Comparison of ENCODE assay signal across 8 cellular contexts in the genomic region with DNA sequence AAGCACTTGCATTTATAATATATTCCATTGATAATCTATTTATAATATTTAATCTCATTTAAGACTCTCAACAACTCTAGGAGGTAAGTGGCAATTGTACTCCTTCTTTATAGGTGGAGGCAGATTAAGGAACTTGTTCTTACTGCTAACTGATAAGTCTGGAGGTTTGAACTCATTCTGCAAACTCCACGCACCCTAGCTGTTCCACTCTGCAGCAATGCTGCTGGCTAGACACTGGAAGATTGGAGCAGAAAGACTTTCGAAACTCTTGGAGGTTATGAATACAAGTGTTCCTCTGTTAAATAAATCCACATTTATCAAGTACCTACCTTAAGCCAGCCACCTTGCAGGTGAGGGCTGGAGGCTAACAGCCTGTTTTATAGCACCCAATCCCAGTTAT. TPM values are rescaled to one million over a fixed set of nuclear protein-coding genes. Genes with fewer than 3 reads are reported as not detected.
DNase-seq lines count a peak whose midpoint lies in the region; ATAC-seq and TF ChIP-seq lines count a peak whose summit lies in the region.

No MANE protein-coding gene starts in this region.

- no peaks in the 10 kb centered on the region for H3K36me3 ChIP-seq in CD8-positive, alpha-beta T cell (ENCODE audit: insufficient read depth, low read length)
- H3K36me3 ChIP-seq in HUES6 (ENCODE audit: control insufficient read depth, insufficient read depth, low read length) (no peaks in the 10 kb centered on the region), liver (ENCODE audit: control insufficient read depth in 4 of 4, insufficient read depth in 3 of 4, low read depth in 1 of 4, low read length in 3 of 4) (no peaks in the 10 kb centered on the region), upper lobe of left lung (no peaks in the 10 kb centered on the region)

- no peak for TF ChIP-seq CTCF in CD8-positive, alpha-beta T cell (IDR thresholded peaks at IDR 0.05)
- TF ChIP-seq CTCF in liver (IDR thresholded peaks at IDR 0.05; ENCODE audit: low read depth, low read length, missing input control) (no peak), upper lobe of left lung (IDR thresholded peaks at IDR 0.05) (no peak)

- no peaks in the 10 kb centered on the region for H3K9me3 ChIP-seq in CD8-positive, alpha-beta T cell (ENCODE audit: low read length)
- H3K9me3 ChIP-seq in HUES6 (ENCODE audit: control insufficient read depth, insufficient read depth, low read depth, low read length) (no peaks in the 10 kb centered on the region), liver (ENCODE audit: control insufficient read depth in 4 of 4, low read length in 3 of 4) (no peaks in the 10 kb centered on the region), upper lobe of left lung (no peaks in the 10 kb centered on the region)

- no peaks in the 10 kb centered on the region for H3K27me3 ChIP-seq in CD8-positive, alpha-beta T cell (ENCODE audit: insufficient read depth, low read length)
- H3K27me3 ChIP-seq in HUES6 (ENCODE audit: control insufficient read depth, insufficient read depth, low read length) (no peaks in the 10 kb centered on the region), liver (ENCODE audit: control insufficient read depth in 4 of 4, insufficient read depth in 4 of 4, low read length in 3 of 4) (no peaks in the 10 kb centered on the region), upper lobe of left lung (no peaks in the 10 kb centered on the region)

- no peak overlapping the region for H3K27ac ChIP-seq in CD8-positive, alpha-beta T cell (ENCODE audit: low read depth, low read length)
- no peak overlapping the region for H3K27ac ChIP-seq in HUES6 (ENCODE audit: low read depth, low read length)
- no peak overlapping the region for H3K27ac ChIP-seq in liver (ENCODE audit: low read depth in 1 of 2, low read length in 2 of 2)
- peak overlapping the region; percentile 93 to 97 (median 96) for H3K27ac ChIP-seq in upper lobe of left lung

- POLR2A ChIA-PET in CD8-positive, alpha-beta T cell (lab: Charles Lee): interaction anchor here (0.8 to 2.2 kb wide), 4 partner anchors 9 to 112 kb away, joined by 3 to 6 read pairs (median 4); no protein-coding TSS in a partner anchor

- no peak for TF ChIP-seq RAD21 in liver (IDR thresholded peaks at IDR 0.05)

- ATAC-seq in CD8-positive, alpha-beta T cell: no peak
- no peak for ATAC-seq in upper lobe of left lung (ENCODE audit: low FRiP score in 2 of 2)

- no peak for TF ChIP-seq EP300 in upper lobe of left lung (IDR thresholded peaks at IDR 0.05)

- intact Hi-C loops in CD8-positive, alpha-beta T cell (cut with DNase I, micrococcal nuclease): loop anchor here in 1 of 2 experiments (2.0 kb wide), 2 partner anchors 17 to 113 kb away; no protein-coding TSS in a partner anchor

- no peaks in the 10 kb centered on the region for H3K27me3 Mint-ChIP-seq in CD8-positive, alpha-beta T cell (ENCODE audit: low read depth)
- H3K27me3 Mint-ChIP-seq in activated naive CD8-positive, alpha-beta T cell: no peaks in the 10 kb centered on the region

- no peaks in the 10 kb centered on the region for H3K9me3 Mint-ChIP-seq in CD8-positive, alpha-beta T cell
- no peaks in the 10 kb centered on the region for H3K9me3 Mint-ChIP-seq in activated naive CD8-positive, alpha-beta T cell (ENCODE audit: low read depth)

- no peak for TF ChIP-seq POLR2A in upper lobe of left lung (IDR thresholded peaks at IDR 0.05)

- DNase-seq in CD8-positive, alpha-beta T cell: no peak
- no peak for DNase-seq in upper lobe of left lung
- DNase-seq in stimulated activated CD4-positive, alpha-beta T cell treated with anti-CD3 and anti-CD28 coated beads, Interleukin-4, amount 100 ng/mL, for 1 hour: no peak
- DNase-seq in activated gamma-delta T cell treated with Interleukin-2 at 50 U/mL for 16 hours: no peak
- DNase-seq in retina: no peak

- CTCF ChIA-PET in CD8-positive, alpha-beta T cell (lab: Charles Lee): interaction anchor here (1.1 to 1.6 kb wide), 2 partner anchors 9 to 14 kb away, joined by 4 to 5 read pairs; no protein-coding TSS in a partner anchor

- H3K4me3 Mint-ChIP-seq in CD8-positive, alpha-beta T cell: peak overlapping the region; percentile 95
- H3K4me3 Mint-ChIP-seq in activated naive CD8-positive, alpha-beta T cell: peak overlapping the region; percentile 98

- peak overlapping the region; percentile 97 for H3K27ac Mint-ChIP-seq in CD8-positive, alpha-beta T cell
- H3K27ac Mint-ChIP-seq in activated naive CD8-positive, alpha-beta T cell: peak overlapping the region; percentile 64

- peaks cover 30% of the 10 kb centered on the region for H3K4me1 ChIP-seq in CD8-positive, alpha-beta T cell (ENCODE audit: insufficient read depth, low read length)
- H3K4me1 ChIP-seq in HUES6 (ENCODE audit: control insufficient read depth, insufficient read depth, low read length) (peaks cover 16% of the 10 kb centered on the region), liver (ENCODE audit: control insufficient read depth in 4 of 4, insufficient read depth in 4 of 4, low read length in 3 of 4) (peaks cover 1 to 17% (median 9%) of the 10 kb centered on the region in 4 donors), upper lobe of left lung (peaks cover 10 to 37% (median 20%) of the 10 kb centered on the region in 4 donors)

- no peak overlapping the region for H3K9ac ChIP-seq in HUES6 (ENCODE audit: low read length)
- peak overlapping the region; percentile 36 to 93 for H3K9ac ChIP-seq in liver (ENCODE audit: low read depth in 1 of 2, low read length in 2 of 2)

- no peak overlapping the region for H3K4me3 ChIP-seq in CD8-positive, alpha-beta T cell (ENCODE audit: low read depth, low read length)
- H3K4me3 ChIP-seq in HUES6 (ENCODE audit: low read depth, low read length) (peak overlapping the region; percentile 99), liver (ENCODE audit: low read depth in 1 of 3, low read length in 3 of 3) (peak overlapping the region; percentile 32 to 95 (median 95)), upper lobe of left lung (peak overlapping the region; percentile 80 to 99 (median 94))

- peaks cover 38% of the 10 kb centered on the region for H3K4me1 Mint-ChIP-seq in CD8-positive, alpha-beta T cell (ENCODE audit: low read depth)
- peaks cover 40% of the 10 kb centered on the region for H3K4me1 Mint-ChIP-seq in activated naive CD8-positive, alpha-beta T cell (ENCODE audit: low read depth)

- WGBS in liver: 70% methylated on average over 2 of the region's 2 CpGs
- WGBS in upper lobe of left lung, 2 donors: 56 to 64% methylated on average over 2 of the region's 2 CpGs

- peaks cover 15% of the 10 kb centered on the region for H3K36me3 Mint-ChIP-seq in CD8-positive, alpha-beta T cell
- H3K36me3 Mint-ChIP-seq in activated naive CD8-positive, alpha-beta T cell: no peaks in the 10 kb centered on the region

TF ChIP-seq in liver, 16 proteins besides CTCF, POLR2A, EP300 and RAD21 (continues in another document):
- no peak for TF ChIP-seq NR2F2 (IDR thresholded peaks at IDR 0.05)
- TF ChIP-seq SP1 (IDR thresholded peaks at IDR 0.05): no peak
- TF ChIP-seq ATF3 (IDR thresholded peaks at IDR 0.05): no peak
- no peak for TF ChIP-seq HNF4G (IDR thresholded peaks at IDR 0.05)
- TF ChIP-seq, protein P1, sequence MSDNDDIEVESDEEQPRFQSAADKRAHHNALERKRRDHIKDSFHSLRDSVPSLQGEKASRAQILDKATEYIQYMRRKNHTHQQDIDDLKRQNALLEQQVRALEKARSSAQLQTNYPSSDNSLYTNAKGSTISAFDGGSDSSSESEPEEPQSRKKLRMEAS (IDR thresholded peaks at IDR 0.05): no peak
- no peak for TF ChIP-seq HNF4A (conservative IDR thresholded peaks at IDR 0.05)
- TF ChIP-seq FOXA1 (IDR thresholded peaks at IDR 0.05): no peak
- TF ChIP-seq YY1 (IDR thresholded peaks at IDR 0.05): no peak
- no peak for TF ChIP-seq JUND (IDR thresholded peaks at IDR 0.05)
- TF ChIP-seq, protein P2, sequence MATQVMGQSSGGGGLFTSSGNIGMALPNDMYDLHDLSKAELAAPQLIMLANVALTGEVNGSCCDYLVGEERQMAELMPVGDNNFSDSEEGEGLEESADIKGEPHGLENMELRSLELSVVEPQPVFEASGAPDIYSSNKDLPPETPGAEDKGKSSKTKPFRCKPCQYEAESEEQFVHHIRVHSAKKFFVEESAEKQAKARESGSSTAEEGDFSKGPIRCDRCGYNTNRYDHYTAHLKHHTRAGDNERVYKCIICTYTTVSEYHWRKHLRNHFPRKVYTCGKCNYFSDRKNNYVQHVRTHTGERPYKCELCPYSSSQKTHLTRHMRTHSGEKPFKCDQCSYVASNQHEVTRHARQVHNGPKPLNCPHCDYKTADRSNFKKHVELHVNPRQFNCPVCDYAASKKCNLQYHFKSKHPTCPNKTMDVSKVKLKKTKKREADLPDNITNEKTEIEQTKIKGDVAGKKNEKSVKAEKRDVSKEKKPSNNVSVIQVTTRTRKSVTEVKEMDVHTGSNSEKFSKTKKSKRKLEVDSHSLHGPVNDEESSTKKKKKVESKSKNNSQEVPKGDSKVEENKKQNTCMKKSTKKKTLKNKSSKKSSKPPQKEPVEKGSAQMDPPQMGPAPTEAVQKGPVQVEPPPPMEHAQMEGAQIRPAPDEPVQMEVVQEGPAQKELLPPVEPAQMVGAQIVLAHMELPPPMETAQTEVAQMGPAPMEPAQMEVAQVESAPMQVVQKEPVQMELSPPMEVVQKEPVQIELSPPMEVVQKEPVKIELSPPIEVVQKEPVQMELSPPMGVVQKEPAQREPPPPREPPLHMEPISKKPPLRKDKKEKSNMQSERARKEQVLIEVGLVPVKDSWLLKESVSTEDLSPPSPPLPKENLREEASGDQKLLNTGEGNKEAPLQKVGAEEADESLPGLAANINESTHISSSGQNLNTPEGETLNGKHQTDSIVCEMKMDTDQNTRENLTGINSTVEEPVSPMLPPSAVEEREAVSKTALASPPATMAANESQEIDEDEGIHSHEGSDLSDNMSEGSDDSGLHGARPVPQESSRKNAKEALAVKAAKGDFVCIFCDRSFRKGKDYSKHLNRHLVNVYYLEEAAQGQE (IDR thresholded peaks at IDR 0.05): no peak
- TF ChIP-seq EGR1 (IDR thresholded peaks at IDR 0.05; ENCODE audit: low read depth in 2 of 2): no peak
- no peak for TF ChIP-seq TAF1 (conservative IDR thresholded peaks at IDR 0.05)

RNA-seq across cellular contexts. Expression of gene HDAC2, which starts 0.8 kb away (rescaled TPM):
- 10 to 100 TPM; 34.6 to 35.0 TPM for total RNA-seq in CD8-positive, alpha-beta T cell
- 10 to 100 TPM; 14.7 to 56.9 TPM for total RNA-seq in liver
- 10 to 100 TPM; 20.6 to 21.4 TPM for polyA plus RNA-seq in liver
- 100 to 1,000 TPM in 1 of 6 donors, 10 to 100 TPM in 5; 19.9 to 125 (median 44.0) TPM for total RNA-seq in upper lobe of left lung

Comparison
In these comparisons a context has a peak if more than half of its experiments do, and no peak if none do; other contexts are left out.
1. H3K27ac ChIP-seq: peak in upper lobe of left lung (4 of 4); none in CD8-positive, alpha-beta T cell (single experiment), HUES6 (single experiment) and liver (0 of 2).